Comparison of ENCODE assay signal across 1 cellular context in the genomic region with DNA sequence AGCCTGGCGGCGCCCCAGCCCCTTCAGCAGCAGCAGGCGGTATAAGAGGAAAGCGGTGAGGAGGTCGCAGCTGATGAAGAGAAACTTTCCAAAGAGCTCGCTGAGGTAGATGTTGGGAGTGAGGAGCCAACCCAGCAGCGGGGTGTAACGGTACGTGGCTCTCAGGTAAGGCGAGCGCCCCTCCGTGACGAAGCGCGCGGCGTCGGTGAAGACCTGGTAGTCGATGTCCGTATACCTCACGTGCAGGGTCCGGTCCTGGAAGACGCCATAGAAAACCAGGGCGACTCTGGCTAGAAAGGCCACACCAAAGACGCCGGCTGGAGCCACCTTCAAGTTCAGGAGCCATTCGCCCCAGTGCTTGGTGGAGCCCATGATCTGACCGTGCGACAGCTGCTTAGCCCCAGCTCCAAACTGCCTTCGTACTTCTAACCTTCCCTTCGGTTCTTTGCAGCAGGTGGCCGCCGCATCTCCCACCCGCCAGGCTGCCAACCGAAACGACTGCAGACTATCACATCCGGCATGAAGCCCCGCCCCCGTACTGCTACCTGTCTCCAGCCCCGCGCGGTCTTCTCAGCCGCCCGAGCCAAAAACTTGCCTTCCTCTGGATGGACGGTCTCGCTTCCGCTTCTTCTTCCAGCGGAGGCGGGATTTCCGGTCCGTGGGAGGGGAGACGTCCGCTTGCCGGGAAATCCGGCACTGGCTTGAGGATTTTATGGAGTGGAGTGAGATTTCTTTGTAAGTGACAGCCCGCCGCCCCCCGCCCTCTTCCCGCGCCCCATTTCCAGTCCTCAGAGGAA.
TF ChIP-seq lines count a peak whose summit lies in the region.

Gene PIGM, minus strand, starts transcription at position 623 of the 797 bp plus-strand sequence. Its CDS starts 251 bp downstream, at position 372.

TF ChIP-seq in K562, 482 proteins besides CTCF, POLR2A, EP300 and RAD21 (continued from another document and continues in another):
- TF ChIP-seq, protein P1, sequence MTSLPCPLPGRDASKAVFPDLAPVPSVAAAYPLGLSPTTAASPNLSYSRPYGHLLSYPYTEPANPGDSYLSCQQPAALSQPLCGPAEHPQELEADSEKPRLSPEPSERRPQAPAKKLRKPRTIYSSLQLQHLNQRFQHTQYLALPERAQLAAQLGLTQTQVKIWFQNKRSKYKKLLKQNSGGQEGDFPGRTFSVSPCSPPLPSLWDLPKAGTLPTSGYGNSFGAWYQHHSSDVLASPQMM (CRISPR knock-in tag; IDR thresholded peaks at IDR 0.05): no peak
- TF ChIP-seq HDAC3 (IDR thresholded peaks at IDR 0.05; ENCODE audit: borderline replicate concordance, partially characterized antibody): peak; percentile 44
- TF ChIP-seq CREBBP (IDR thresholded peaks at IDR 0.05; ENCODE audit: low read depth, low read length): no peak
- 0 out of 2 replicates have a peak, but pooled peaks have one; percentile 38 for TF ChIP-seq NR1H2 (CRISPR knock-in tag; IDR thresholded peaks at IDR 0.05)
- TF ChIP-seq HNRNPLL (IDR thresholded peaks at IDR 0.05; ENCODE audit: low read depth, low read length, poor library complexity, severe bottlenecking): peak; percentile 46
- TF ChIP-seq BACH1 (tag; IDR thresholded peaks at IDR 0.05): no peak
- peak; percentile 60 for TF ChIP-seq TBP (optimal IDR thresholded peaks at IDR 0.05; ENCODE audit: low read depth, low read length)
- TF ChIP-seq, protein P2, sequence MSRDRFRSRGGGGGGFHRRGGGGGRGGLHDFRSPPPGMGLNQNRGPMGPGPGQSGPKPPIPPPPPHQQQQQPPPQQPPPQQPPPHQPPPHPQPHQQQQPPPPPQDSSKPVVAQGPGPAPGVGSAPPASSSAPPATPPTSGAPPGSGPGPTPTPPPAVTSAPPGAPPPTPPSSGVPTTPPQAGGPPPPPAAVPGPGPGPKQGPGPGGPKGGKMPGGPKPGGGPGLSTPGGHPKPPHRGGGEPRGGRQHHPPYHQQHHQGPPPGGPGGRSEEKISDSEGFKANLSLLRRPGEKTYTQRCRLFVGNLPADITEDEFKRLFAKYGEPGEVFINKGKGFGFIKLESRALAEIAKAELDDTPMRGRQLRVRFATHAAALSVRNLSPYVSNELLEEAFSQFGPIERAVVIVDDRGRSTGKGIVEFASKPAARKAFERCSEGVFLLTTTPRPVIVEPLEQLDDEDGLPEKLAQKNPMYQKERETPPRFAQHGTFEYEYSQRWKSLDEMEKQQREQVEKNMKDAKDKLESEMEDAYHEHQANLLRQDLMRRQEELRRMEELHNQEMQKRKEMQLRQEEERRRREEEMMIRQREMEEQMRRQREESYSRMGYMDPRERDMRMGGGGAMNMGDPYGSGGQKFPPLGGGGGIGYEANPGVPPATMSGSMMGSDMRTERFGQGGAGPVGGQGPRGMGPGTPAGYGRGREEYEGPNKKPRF (IDR thresholded peaks at IDR 0.05; ENCODE audit: low read depth, low read length): no peak
- TF ChIP-seq NFRKB (IDR thresholded peaks at IDR 0.05; ENCODE audit: low read depth): 0 out of 2 replicates have a peak, but pooled peaks have one; percentile 24
- TF ChIP-seq SP2 (IDR thresholded peaks at IDR 0.05; ENCODE audit: extremely low read depth, low read depth, low read length, poor library complexity, severe bottlenecking): peak; percentile 57
- no peak for TF ChIP-seq ZBTB8A (IDR thresholded peaks at IDR 0.05; ENCODE audit: partially characterized antibody)
- TF ChIP-seq NBN (IDR thresholded peaks at IDR 0.05; ENCODE audit: low read depth): no peak
- no peak for TF ChIP-seq PURB (CRISPR knock-in tag; IDR thresholded peaks at IDR 0.05; ENCODE audit: low read depth)
- peak; percentile 19; the same call in 1 of the 2 replicates for TF ChIP-seq ZNF12 (CRISPR knock-in tag; IDR thresholded peaks at IDR 0.05)
- TF ChIP-seq ZNF316 (IDR thresholded peaks at IDR 0.05): no peak
- TF ChIP-seq TEAD1 (CRISPR knock-in tag; IDR thresholded peaks at IDR 0.05): no peak
- TF ChIP-seq KAT8 (IDR thresholded peaks at IDR 0.05; ENCODE audit: low read depth): no peak
- TF ChIP-seq, protein P3, sequence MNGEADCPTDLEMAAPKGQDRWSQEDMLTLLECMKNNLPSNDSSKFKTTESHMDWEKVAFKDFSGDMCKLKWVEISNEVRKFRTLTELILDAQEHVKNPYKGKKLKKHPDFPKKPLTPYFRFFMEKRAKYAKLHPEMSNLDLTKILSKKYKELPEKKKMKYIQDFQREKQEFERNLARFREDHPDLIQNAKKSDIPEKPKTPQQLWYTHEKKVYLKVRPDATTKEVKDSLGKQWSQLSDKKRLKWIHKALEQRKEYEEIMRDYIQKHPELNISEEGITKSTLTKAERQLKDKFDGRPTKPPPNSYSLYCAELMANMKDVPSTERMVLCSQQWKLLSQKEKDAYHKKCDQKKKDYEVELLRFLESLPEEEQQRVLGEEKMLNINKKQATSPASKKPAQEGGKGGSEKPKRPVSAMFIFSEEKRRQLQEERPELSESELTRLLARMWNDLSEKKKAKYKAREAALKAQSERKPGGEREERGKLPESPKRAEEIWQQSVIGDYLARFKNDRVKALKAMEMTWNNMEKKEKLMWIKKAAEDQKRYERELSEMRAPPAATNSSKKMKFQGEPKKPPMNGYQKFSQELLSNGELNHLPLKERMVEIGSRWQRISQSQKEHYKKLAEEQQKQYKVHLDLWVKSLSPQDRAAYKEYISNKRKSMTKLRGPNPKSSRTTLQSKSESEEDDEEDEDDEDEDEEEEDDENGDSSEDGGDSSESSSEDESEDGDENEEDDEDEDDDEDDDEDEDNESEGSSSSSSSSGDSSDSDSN (IDR thresholded peaks at IDR 0.05; ENCODE audit: borderline replicate concordance in 1 of 2, low read depth in 2 of 2, low read length in 2 of 2): 0 out of 4 replicates have a peak, but pooled peaks of 1 of the 2 experiments have one; percentile 56
- TF ChIP-seq, protein P4, sequence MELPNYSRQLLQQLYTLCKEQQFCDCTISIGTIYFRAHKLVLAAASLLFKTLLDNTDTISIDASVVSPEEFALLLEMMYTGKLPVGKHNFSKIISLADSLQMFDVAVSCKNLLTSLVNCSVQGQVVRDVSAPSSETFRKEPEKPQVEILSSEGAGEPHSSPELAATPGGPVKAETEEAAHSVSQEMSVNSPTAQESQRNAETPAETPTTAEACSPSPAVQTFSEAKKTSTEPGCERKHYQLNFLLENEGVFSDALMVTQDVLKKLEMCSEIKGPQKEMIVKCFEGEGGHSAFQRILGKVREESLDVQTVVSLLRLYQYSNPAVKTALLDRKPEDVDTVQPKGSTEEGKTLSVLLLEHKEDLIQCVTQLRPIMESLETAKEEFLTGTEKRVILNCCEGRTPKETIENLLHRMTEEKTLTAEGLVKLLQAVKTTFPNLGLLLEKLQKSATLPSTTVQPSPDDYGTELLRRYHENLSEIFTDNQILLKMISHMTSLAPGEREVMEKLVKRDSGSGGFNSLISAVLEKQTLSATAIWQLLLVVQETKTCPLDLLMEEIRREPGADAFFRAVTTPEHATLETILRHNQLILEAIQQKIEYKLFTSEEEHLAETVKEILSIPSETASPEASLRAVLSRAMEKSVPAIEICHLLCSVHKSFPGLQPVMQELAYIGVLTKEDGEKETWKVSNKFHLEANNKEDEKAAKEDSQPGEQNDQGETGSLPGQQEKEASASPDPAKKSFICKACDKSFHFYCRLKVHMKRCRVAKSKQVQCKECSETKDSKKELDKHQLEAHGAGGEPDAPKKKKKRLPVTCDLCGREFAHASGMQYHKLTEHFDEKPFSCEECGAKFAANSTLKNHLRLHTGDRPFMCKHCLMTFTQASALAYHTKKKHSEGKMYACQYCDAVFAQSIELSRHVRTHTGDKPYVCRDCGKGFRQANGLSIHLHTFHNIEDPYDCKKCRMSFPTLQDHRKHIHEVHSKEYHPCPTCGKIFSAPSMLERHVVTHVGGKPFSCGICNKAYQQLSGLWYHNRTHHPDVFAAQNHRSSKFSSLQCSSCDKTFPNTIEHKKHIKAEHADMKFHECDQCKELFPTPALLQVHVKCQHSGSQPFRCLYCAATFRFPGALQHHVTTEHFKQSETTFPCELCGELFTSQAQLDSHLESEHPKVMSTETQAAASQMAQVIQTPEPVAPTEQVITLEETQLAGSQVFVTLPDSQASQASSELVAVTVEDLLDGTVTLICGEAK (IDR thresholded peaks at IDR 0.05): peak; percentile 96
- TF ChIP-seq, protein P4 (CRISPR knock-in tag; IDR thresholded peaks at IDR 0.05): no peak
- TF ChIP-seq TARDBP (IDR thresholded peaks at IDR 0.05): 0 out of 2 replicates have a peak, but pooled peaks have one; percentile 11
- TF ChIP-seq HDAC2 (IDR thresholded peaks at IDR 0.05): 0 out of 2 replicates have a peak, but pooled peaks have one; percentile 24
- TF ChIP-seq, protein P5, sequence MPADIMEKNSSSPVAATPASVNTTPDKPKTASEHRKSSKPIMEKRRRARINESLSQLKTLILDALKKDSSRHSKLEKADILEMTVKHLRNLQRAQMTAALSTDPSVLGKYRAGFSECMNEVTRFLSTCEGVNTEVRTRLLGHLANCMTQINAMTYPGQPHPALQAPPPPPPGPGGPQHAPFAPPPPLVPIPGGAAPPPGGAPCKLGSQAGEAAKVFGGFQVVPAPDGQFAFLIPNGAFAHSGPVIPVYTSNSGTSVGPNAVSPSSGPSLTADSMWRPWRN (IDR thresholded peaks at IDR 0.05; ENCODE audit: low read depth): no peak
- TF ChIP-seq, protein P6, sequence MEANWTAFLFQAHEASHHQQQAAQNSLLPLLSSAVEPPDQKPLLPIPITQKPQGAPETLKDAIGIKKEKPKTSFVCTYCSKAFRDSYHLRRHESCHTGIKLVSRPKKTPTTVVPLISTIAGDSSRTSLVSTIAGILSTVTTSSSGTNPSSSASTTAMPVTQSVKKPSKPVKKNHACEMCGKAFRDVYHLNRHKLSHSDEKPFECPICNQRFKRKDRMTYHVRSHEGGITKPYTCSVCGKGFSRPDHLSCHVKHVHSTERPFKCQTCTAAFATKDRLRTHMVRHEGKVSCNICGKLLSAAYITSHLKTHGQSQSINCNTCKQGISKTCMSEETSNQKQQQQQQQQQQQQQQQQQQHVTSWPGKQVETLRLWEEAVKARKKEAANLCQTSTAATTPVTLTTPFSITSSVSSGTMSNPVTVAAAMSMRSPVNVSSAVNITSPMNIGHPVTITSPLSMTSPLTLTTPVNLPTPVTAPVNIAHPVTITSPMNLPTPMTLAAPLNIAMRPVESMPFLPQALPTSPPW (CRISPR knock-in tag; IDR thresholded peaks at IDR 0.05): peak; percentile 85
- no peak for TF ChIP-seq ZNF444 (CRISPR knock-in tag; IDR thresholded peaks at IDR 0.05)
- peak; percentile 80 for TF ChIP-seq SUPT5H (IDR thresholded peaks at IDR 0.05)
- no peak for TF ChIP-seq TRIM28 (IDR thresholded peaks at IDR 0.05)
- peak; percentile 38 for TF ChIP-seq PHF20 (IDR thresholded peaks at IDR 0.05; ENCODE audit: partially characterized antibody)
- TF ChIP-seq NKRF (IDR thresholded peaks at IDR 0.05; ENCODE audit: borderline replicate concordance): no peak
